9 cellular contexts compared by ENCODE assay signal in genomic region chr5:36090033-36090432, GRCh38. TPM values are rescaled to one million over a fixed set of nuclear protein-coding genes. Genes with fewer than 3 reads are reported as not detected.
A peak's percentile ranks its signal among the peaks of the same experiment; 100 is the strongest.
DNase-seq lines count a peak whose midpoint lies in the region; FAIRE-seq and TF ChIP-seq lines count a peak whose summit lies in the region.
"Had no signal": no experiment of that assay in that cellular context is flagged by ENCODE, and none has a peak within 500 bp of the region (broad histone marks: within the 10 kb centered on the region; RNA-seq: fewer than 3 reads in every experiment).

No MANE protein-coding gene starts in this region.

- H3K9me3 ChIP-seq in small intestine (ENCODE audit: control insufficient read depth, low read depth), result no peaks in the 10 kb centered on the region

- 20 to 53% (median 29%) methylated on average over 1 of the region's 1 CpG for WGBS in small intestine, 3 donors
- 35 to 54% methylated on average over 1 of the region's 1 CpG for WGBS in lower leg skin, 2 donors

- no peaks in the 10 kb centered on the region for H3K4me1 ChIP-seq in small intestine (ENCODE audit: control insufficient read depth in 2 of 2, insufficient read depth in 1 of 2, low read depth in 1 of 2, low read length in 1 of 2)

- FAIRE-seq in bronchial epithelial cell (lab: Jason Lieb, UNC) (no peak), small intestine (lab: Jason Lieb, UNC) (no peak)

- H3K4me3 ChIP-seq in NB4 (ENCODE audit: low read depth, low read length) (no peak overlapping the region), bronchial epithelial cell (ENCODE audit: low read depth, low read length) (no peak overlapping the region), small intestine (ENCODE audit: low read depth in 1 of 2, low read length in 2 of 2) (no peak overlapping the region), lower leg skin (ENCODE audit: low read depth, poor library complexity, severe bottlenecking) (no peak overlapping the region)

- no peaks in the 10 kb centered on the region for H3K4me1 Mint-ChIP-seq in activated CD4-positive, alpha-beta T cell treated with anti-CD3 and anti-CD28 coated beads, Interleukin-2, amount 10 ng/mL, durations not matched to agents 24 days and 14 days
- H3K4me1 Mint-ChIP-seq: central memory CD8-positive, alpha-beta T cell had no signal

- no peaks in the 10 kb centered on the region for H3K36me3 ChIP-seq in bronchial epithelial cell (ENCODE audit: control insufficient read depth, insufficient read depth, low read length)
- no peaks in the 10 kb centered on the region for H3K36me3 ChIP-seq in small intestine (ENCODE audit: control insufficient read depth in 2 of 2, insufficient read depth in 2 of 2, low read length in 2 of 2)

- peaks cover 15% of the 10 kb centered on the region for H3K27me3 Mint-ChIP-seq in activated CD4-positive, alpha-beta T cell treated with anti-CD3 and anti-CD28 coated beads, Interleukin-2, amount 10 ng/mL, durations not matched to agents 24 days and 14 days

- DNase-seq in activated CD4-positive, alpha-beta T cell treated with anti-CD3 and anti-CD28 coated beads, Interleukin-2, amount 10 ng/mL, durations not matched to agents 24 days and 14 days, result peak; percentile 65
- no peak for DNase-seq in activated CD4-positive, alpha-beta T cell treated with anti-CD3 and anti-CD28 coated beads for 1 hour
- peak; percentile 16 for DNase-seq in HEK293T (ENCODE audit: extremely low spot score)
- peak; percentile 63 for DNase-seq in NB4 (ENCODE audit: low read depth)
- DNase-seq in bronchial epithelial cell (ENCODE audit: low read depth), result peak; percentile 50
- DNase-seq in small intestine, result peak; percentile 59
- DNase-seq in GOT3 (lab: John Stamatoyannopoulos, UW), result no peak
- no peak for DNase-seq in lower leg skin (ENCODE audit: low spot score in 2 of 2)

- TF ChIP-seq CTCF in NB4 (IDR thresholded peaks at IDR 0.05; ENCODE audit: low read depth, low read length), result peak; percentile 56
- TF ChIP-seq CTCF in bronchial epithelial cell (IDR thresholded peaks at IDR 0.05; ENCODE audit: insufficient read depth, low read length, severe bottlenecking), result peak; percentile 60
- TF ChIP-seq CTCF in lower leg skin (IDR thresholded peaks at IDR 0.05), result no peak

- H3K27me3 ChIP-seq in bronchial epithelial cell (ENCODE audit: control insufficient read depth, insufficient read depth, low read length), result no peaks in the 10 kb centered on the region
- H3K27me3 ChIP-seq in small intestine (ENCODE audit: control insufficient read depth in 2 of 2, insufficient read depth in 2 of 2, low read length in 2 of 2), result no peaks in the 10 kb centered on the region

- no peaks in the 10 kb centered on the region for H3K36me3 Mint-ChIP-seq in activated CD4-positive, alpha-beta T cell treated with anti-CD3 and anti-CD28 coated beads, Interleukin-2, amount 10 ng/mL, durations not matched to agents 24 days and 14 days (ENCODE audit: low read depth)

- no peak overlapping the region for H3K27ac Mint-ChIP-seq in activated CD4-positive, alpha-beta T cell treated with anti-CD3 and anti-CD28 coated beads, Interleukin-2, amount 10 ng/mL, durations not matched to agents 24 days and 14 days

- POLR2A ChIA-PET in HEK293T (lab: Yijun Ruan, JAX), result no interaction called here

- no peak for TF ChIP-seq POLR2A in NB4 (IDR thresholded peaks at IDR 0.05; ENCODE audit: extremely low read depth, insufficient read length)
- no peak for TF ChIP-seq POLR2A in lower leg skin (IDR thresholded peaks at IDR 0.05)

- peaks cover 6% of the 10 kb centered on the region for H3K9me3 Mint-ChIP-seq in activated CD4-positive, alpha-beta T cell treated with anti-CD3 and anti-CD28 coated beads, Interleukin-2, amount 10 ng/mL, durations not matched to agents 24 days and 14 days

- CTCF ChIA-PET in HEK293T (lab: Yijun Ruan, JAX), result interaction anchor here (1.5 kb wide), 1 partner anchor 11 kb away, joined by 3 read pairs; no protein-coding TSS in a partner anchor

- no peak overlapping the region for H3K27ac ChIP-seq in small intestine (ENCODE audit: low read depth in 1 of 2, low read length in 1 of 2)

- intact Hi-C loops in activated CD4-positive, alpha-beta T cell treated with anti-CD3 and anti-CD28 coated beads, Interleukin-2, amount 10 ng/mL, durations not matched to agents 24 days and 14 days (cut with micrococcal nuclease), result no loop called here
- intact Hi-C loops in lower leg skin (cut with DNase I; ENCODE audit: low total_unique reads), result no loop called here

- no peak overlapping the region for H3K4me3 Mint-ChIP-seq in activated CD4-positive, alpha-beta T cell treated with anti-CD3 and anti-CD28 coated beads, Interleukin-2, amount 10 ng/mL, durations not matched to agents 24 days and 14 days
- H3K4me3 Mint-ChIP-seq: central memory CD8-positive, alpha-beta T cell had no signal

TF ChIP-seq in HEK293T, 16 proteins besides CTCF, POLR2A, EP300 and RAD21:
- TF ChIP-seq ELF4 (IDR thresholded peaks at IDR 0.05), result no peak
- no peak for TF ChIP-seq CTBP1 (IDR thresholded peaks at IDR 0.05; ENCODE audit: borderline replicate concordance)
- no peak for TF ChIP-seq FOXM1 (IDR thresholded peaks at IDR 0.05; ENCODE audit: borderline replicate concordance)
- TF ChIP-seq ARNT (IDR thresholded peaks at IDR 0.05), result no peak
- TF ChIP-seq FOXK2 (IDR thresholded peaks at IDR 0.05), result no peak
- TF ChIP-seq BHLHE40 (IDR thresholded peaks at IDR 0.05; ENCODE audit: borderline replicate concordance), result no peak
TF ChIP-seq in HEK293T: peak in this region for 0.

RNA-seq across cellular contexts. Expression of gene UGT3A2, which starts 23.4 kb away (rescaled TPM):
- not detected in 2 replicates for total RNA-seq in activated CD4-positive, alpha-beta T cell treated with anti-CD3 and anti-CD28 coated beads, Interleukin-2, amount 10 ng/mL, durations not matched to agents 24 days and 14 days
- not detected in 2 replicates for total RNA-seq in bronchial epithelial cell
- polyA plus RNA-seq in small intestine, result under 1 TPM in 1 of 3 donors, not detected in 2; 0.42 TPM
- 10 to 100 TPM in 1 of 4 donors, 1 to 10 TPM in 3; 3.1 to 38.2 (median 7.7) TPM for total RNA-seq in lower leg skin

Comparison
In these comparisons a context has a peak if more than half of its experiments do, and no peak if none do; other contexts are left out.
1. DNase-seq: peak in activated CD4-positive, alpha-beta T cell treated with anti-CD3 and anti-CD28 coated beads, Interleukin-2, amount 10 ng/mL, durations not matched to agents 24 days and 14 days (single experiment), HEK293T (single experiment), NB4 (single experiment), bronchial epithelial cell (single experiment) and small intestine (single experiment); none in activated CD4-positive, alpha-beta T cell treated with anti-CD3 and anti-CD28 coated beads for 1 hour (single experiment), GOT3 (single experiment) and lower leg skin (0 of 2).
2. CTCF ChIP-seq: peak in NB4 (single experiment) and bronchial epithelial cell (single experiment); none in lower leg skin (0 of 3).